Comparison of ENCODE assay signal across 1 cellular context in genomic region chr4:152664067-152664378, GRCh38.
TF ChIP-seq lines count a peak whose summit lies in the region.

No MANE protein-coding gene starts in this region.

TF ChIP-seq in GM12878, 131 proteins besides CTCF, POLR2A, EP300 and RAD21:
- TF ChIP-seq ZNF217 (IDR thresholded peaks at IDR 0.05) = peak; percentile 56
TF ChIP-seq in GM12878: peak in this region for 1; not testable (repeated sequence) for 130.
